ENCODE assay signal across 11 cellular contexts in the genomic region with DNA sequence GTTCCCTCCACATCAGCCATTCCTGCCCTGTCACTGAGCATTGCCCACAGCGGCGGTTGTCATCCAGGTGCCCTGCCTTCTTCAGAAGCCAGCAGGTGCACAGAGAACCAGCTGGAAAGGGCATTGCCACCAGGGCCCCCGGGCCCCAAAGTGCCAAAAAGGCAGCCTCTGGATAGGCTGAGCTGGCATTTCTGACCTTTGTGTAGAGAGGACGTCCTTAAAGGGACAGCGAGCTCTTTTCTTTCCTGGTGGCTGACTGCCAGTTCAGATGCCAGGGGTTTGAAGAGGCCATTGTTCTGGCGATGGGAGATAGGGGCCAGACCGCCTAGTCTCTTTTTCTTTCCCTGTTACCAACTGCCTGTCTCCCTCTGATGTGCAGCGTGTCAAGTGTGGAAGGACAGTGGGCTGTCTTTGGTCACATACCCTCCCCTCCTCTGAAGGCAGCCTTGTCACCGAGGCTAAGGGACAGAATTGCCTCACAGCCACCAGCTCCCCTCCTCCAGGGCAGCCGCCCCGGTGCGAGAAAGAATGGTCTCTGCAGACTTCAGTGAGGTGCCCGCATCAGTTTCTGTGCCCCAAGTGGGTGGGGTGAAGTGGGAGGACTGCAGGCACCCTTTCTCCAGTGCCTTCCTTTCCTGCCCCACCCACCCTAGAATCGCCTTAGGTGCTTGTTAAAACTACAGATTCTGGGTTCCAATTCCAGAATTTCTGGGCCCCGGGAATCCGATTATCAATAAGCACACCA.
DNase-seq lines count a peak whose midpoint lies in the region; ATAC-seq lines count a peak whose summit lies in the region.
"Had no signal": no experiment of that assay in that cellular context is flagged by ENCODE, and none has a peak within 500 bp of the region (broad histone marks: within the 10 kb centered on the region; RNA-seq: fewer than 3 reads in every experiment).

No MANE protein-coding gene starts in this region.

- H3K9me3 ChIP-seq in BLaER1 treated with 17β-estradiol and CSF1 and Interleukin-3, amounts not matched to agents 10 nM and 100 nM (replicated peaks in 1 of 11) = no peaks in the 10 kb centered on the region
- no peaks in the 10 kb centered on the region for H3K9me3 ChIP-seq in HAP-1
- H3K9me3 ChIP-seq: stomach, vagina had no signal

- H3K36me3 ChIP-seq in BLaER1 treated with 17β-estradiol and CSF1 and Interleukin-3, amounts not matched to agents 10 nM and 100 nM = no peaks in the 10 kb centered on the region
- no peaks in the 10 kb centered on the region for H3K36me3 ChIP-seq in HAP-1 (replicated peaks)
- H3K36me3 ChIP-seq: stomach, vagina had no signal

- ATAC-seq in GM18907 (IDR thresholded peaks at IDR 0.05; ENCODE audit: unreplicated experiment) = no peak
- ATAC-seq: activated CD8-positive, alpha-beta T cell treated with anti-CD3 and anti-CD28 coated beads for 36 hours had no signal

- no peak overlapping the region for H3K4me3 ChIP-seq in BLaER1 treated with 17β-estradiol and CSF1 and Interleukin-3, amounts not matched to agents 10 nM and 100 nM
- H3K4me3 ChIP-seq in HAP-1 = no peak overlapping the region
- H3K4me3 ChIP-seq: stomach, vagina had no signal

- H3K4me1 ChIP-seq in BLaER1 treated with 17β-estradiol and CSF1 and Interleukin-3, amounts not matched to agents 10 nM and 100 nM = peaks cover 54 to 79% (median 65%) of the 10 kb centered on the region in 10 experiments
- H3K4me1 ChIP-seq in HAP-1 = no peaks in the 10 kb centered on the region
- H3K4me1 ChIP-seq: stomach had no signal

- H3K27ac ChIP-seq in BLaER1 treated with 17β-estradiol and CSF1 and Interleukin-3, amounts not matched to agents 10 nM and 100 nM = peak overlapping the region in 4 of 11 experiments; percentile 1 to 56 (median 33); a peak in 3 of 22 replicates
- H3K27ac ChIP-seq in angular gyrus (ENCODE audit: low read depth, low read length) = peak overlapping the region; percentile 47
- H3K27ac ChIP-seq: stomach, vagina had no signal

- DNase-seq in NCI-H1105 (lab: John Stamatoyannopoulos, UW) (peak; percentile 64), midbrain (lab: John Stamatoyannopoulos, UW) (peak; percentile 78), islet precursor cell (no peak), HAP-1 (ENCODE audit: low spot score in 2 of 2) (no peak), NCI-H1048 (lab: John Stamatoyannopoulos, UW) (no peak)
- DNase-seq: activated CD8-positive, alpha-beta T cell treated with anti-CD3 and anti-CD28 coated beads for 36 hours; stomach had no signal

- in situ Hi-C loops in HAP-1 (cut with MboI; ENCODE audit: low sequenced_read_pairs) = no loop called here

- peak overlapping the region; percentile 63 to 90 (median 73) for H3K4me2 ChIP-seq in BLaER1 treated with 17β-estradiol and CSF1 and Interleukin-3, amounts not matched to agents 10 nM and 100 nM

- H4K20me1 ChIP-seq in BLaER1 treated with 17β-estradiol and CSF1 and Interleukin-3, amounts not matched to agents 10 nM and 100 nM = peaks cover 0 to 20% (median 0%) of the 10 kb centered on the region in 11 experiments; a peak in 5 of 22 replicates

- no peaks in the 10 kb centered on the region for H3K27me3 ChIP-seq in BLaER1 treated with 17β-estradiol and CSF1 and Interleukin-3, amounts not matched to agents 10 nM and 100 nM
- H3K27me3 ChIP-seq in HAP-1 (ENCODE audit: low read depth) = no peaks in the 10 kb centered on the region
- H3K27me3 ChIP-seq: stomach, vagina had no signal

- H3K9ac ChIP-seq in BLaER1 treated with 17β-estradiol and CSF1 and Interleukin-3, amounts not matched to agents 10 nM and 100 nM = no peak overlapping the region

Comparison
In these comparisons a context has a peak if more than half of its experiments do, and no peak if none do; other contexts are left out.
1. DNase-seq: peak in NCI-H1105 (single experiment) and midbrain (single experiment); none in islet precursor cell (single experiment), HAP-1 (0 of 2) and NCI-H1048 (single experiment).